In genomic region chr16:57166951-57167350, GRCh38 we compare ENCODE assay signal across 12 cellular contexts. TPM values are rescaled to one million over a fixed set of nuclear protein-coding genes. Genes with fewer than 3 reads are reported as not detected.
DNase-seq lines count a peak whose midpoint lies in the region; TF ChIP-seq lines count a peak whose summit lies in the region.
"Had no signal": no experiment of that assay in that cellular context is flagged by ENCODE, and none has a peak within 500 bp of the region (broad histone marks: within the 10 kb centered on the region; RNA-seq: fewer than 3 reads in every experiment).

No MANE protein-coding gene starts in this region.

- H3K4me3 ChIP-seq in cardiac fibroblast (replicated peaks in 1 of 2; ENCODE audit: low read depth in 2 of 2, low read length in 2 of 2) (no peak overlapping the region), kidney epithelial cell (ENCODE audit: low read depth, low read length) (no peak overlapping the region), suprapubic skin (no peak overlapping the region)

- no peak for TF ChIP-seq POLR2A in suprapubic skin (IDR thresholded peaks at IDR 0.05)

- no peak for TF ChIP-seq EP300 in suprapubic skin (IDR thresholded peaks at IDR 0.05)

- H3K27me3 ChIP-seq in kidney epithelial cell (ENCODE audit: control insufficient read depth, insufficient read depth, low read length) (no peaks in the 10 kb centered on the region), suprapubic skin (no peaks in the 10 kb centered on the region)

- no peaks in the 10 kb centered on the region for H3K9me3 ChIP-seq in suprapubic skin

- H3K4me1 ChIP-seq in suprapubic skin: peaks cover 20% of the 10 kb centered on the region

- peak; percentile 27 for DNase-seq in NCI-H2107 treated with DMSO at 0.1 percent for 48 hours (lab: John Stamatoyannopoulos, UW; ENCODE audit: unreplicated experiment)
- no peak for DNase-seq in NCI-H2107 (lab: John Stamatoyannopoulos, UW)
- peak; percentile 67 for DNase-seq in cardiac fibroblast (ENCODE audit: low read depth in 2 of 2)
- peak; percentile 35 for DNase-seq in kidney epithelial cell (ENCODE audit: low read depth)
- DNase-seq in suprapubic skin (ENCODE audit: low spot score in 2 of 2): no peak
- no peak for DNase-seq in D341Med (ENCODE audit: low spot score)
- DNase-seq in NCI-H524 treated with DMSO at 0.1 percent for 48 hours (lab: John Stamatoyannopoulos, UW): no peak
- DNase-seq in C1 segment of cervical spinal cord (lab: John Stamatoyannopoulos, UW): no peak
- DNase-seq: 8988T; aorta; NCI-H1092 treated with DMSO at 0.1 percent for 48 hours; stimulated activated naive CD8-positive, alpha-beta T cell treated with anti-CD3 and anti-CD28 coated beads, Interleukin-15, amount 100 ng/mL, for 72 hours had no signal

- peaks cover 2% of the 10 kb centered on the region for H3K36me3 ChIP-seq in kidney epithelial cell (ENCODE audit: control insufficient read depth, insufficient read depth, low read length)
- peaks cover 53% of the 10 kb centered on the region for H3K36me3 ChIP-seq in suprapubic skin

- TF ChIP-seq CTCF in cardiac fibroblast (IDR thresholded peaks at IDR 0.05; ENCODE audit: low read depth, low read length) (no peak), kidney epithelial cell (IDR thresholded peaks at IDR 0.05; ENCODE audit: insufficient read depth, low read length, poor library complexity, severe bottlenecking) (no peak), suprapubic skin (IDR thresholded peaks at IDR 0.05) (no peak)

- peak overlapping the region; percentile 43 for H3K27ac ChIP-seq in suprapubic skin

- WGBS in suprapubic skin: 37% methylated on average over 7 of the region's 7 CpGs

RNA-seq across cellular contexts. Expression of gene PSME3IP1, which starts 18.9 kb away (rescaled TPM):
- total RNA-seq in kidney epithelial cell: 93.4 and 94.5 TPM in 2 replicates
- total RNA-seq in suprapubic skin: 100 to 1,000 TPM in 1 of 4 donors, 10 to 100 TPM in 3; 47.1 to 109 (median 60.3) TPM

RNA-seq across cellular contexts. Expression of gene RSPRY1, which starts 19.2 kb away (rescaled TPM):
- total RNA-seq in kidney epithelial cell (42.7 and 59.1 TPM in 2 replicates), suprapubic skin (10 to 100 TPM; 16.3 to 48.3 (median 35.2) TPM)

Comparison
In these comparisons a context has a peak if more than half of its experiments do, and no peak if none do; other contexts are left out.
1. DNase-seq: peak in NCI-H2107 treated with DMSO at 0.1 percent for 48 hours (single experiment), cardiac fibroblast (2 of 2) and kidney epithelial cell (single experiment); none in NCI-H2107 (single experiment), suprapubic skin (0 of 2), D341Med (single experiment), NCI-H524 treated with DMSO at 0.1 percent for 48 hours (single experiment) and C1 segment of cervical spinal cord (0 of 14).